In the genomic region with DNA sequence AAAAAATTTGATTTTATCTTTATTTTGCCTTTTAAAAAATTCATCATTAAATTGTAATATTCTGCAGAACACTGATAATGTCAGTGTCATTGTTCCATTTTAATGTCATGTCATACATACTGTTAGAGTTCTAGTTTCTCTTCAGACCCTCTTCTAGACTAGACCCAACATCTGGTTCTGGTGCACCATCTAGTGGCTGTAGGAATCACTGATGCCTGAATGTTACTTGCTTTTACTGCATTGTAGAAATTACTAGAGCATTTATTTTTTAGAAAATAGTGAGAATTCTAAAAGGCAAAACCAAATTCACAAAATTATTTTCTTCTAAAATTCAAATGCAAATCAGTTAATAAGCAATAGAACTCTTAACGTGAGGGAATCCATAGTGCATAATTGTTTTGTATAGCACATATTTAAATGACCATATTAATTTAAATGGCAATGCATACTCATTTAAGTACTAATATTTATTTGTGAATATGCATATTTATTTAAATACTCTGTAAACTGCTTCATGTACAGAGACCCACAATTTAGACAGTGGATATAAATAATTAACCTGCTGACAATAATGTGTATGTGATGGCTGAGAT, we compare ENCODE assay signal across 7 cellular contexts.
DNase-seq lines count a peak whose midpoint lies in the region; ATAC-seq, FAIRE-seq and TF ChIP-seq lines count a peak whose summit lies in the region.

No MANE protein-coding gene starts in this region.

- TF ChIP-seq CTCF in GM06990 (IDR thresholded peaks at IDR 0.05; ENCODE audit: insufficient read depth, low read length, poor library complexity, severe bottlenecking), result peak; percentile 76

- H3K4me2 ChIP-seq in trophoblast cell (ENCODE audit: low read length), result no peak overlapping the region

- no peaks in the 10 kb centered on the region for H3K9me3 Mint-ChIP-seq in activated T-helper 2 cell treated with anti-CD3 and anti-CD28 coated beads, Interferon-gamma antibody, Interleukin-2, Interleukin-4, amounts not matched to agents 10 μg/mL and 5 μg/mL and 100 μg/mL, durations not matched to agents 14 hours and 24 hours and 36 hours

- H3K27ac ChIP-seq in trophoblast cell (ENCODE audit: low read depth, low read length), result no peak overlapping the region

- H3K18ac ChIP-seq in trophoblast cell (ENCODE audit: low read length), result no peak overlapping the region

- no peak overlapping the region for H4K12ac ChIP-seq in trophoblast cell (ENCODE audit: low read depth, low read length)

- H3K4me3 Mint-ChIP-seq in activated T-helper 2 cell treated with anti-CD3 and anti-CD28 coated beads, Interferon-gamma antibody, Interleukin-2, Interleukin-4, amounts not matched to agents 10 μg/mL and 5 μg/mL and 100 μg/mL, durations not matched to agents 14 hours and 24 hours and 36 hours (ENCODE audit: low read depth), result no peak overlapping the region

- H3K23ac ChIP-seq in trophoblast cell (ENCODE audit: low read length), result no peak overlapping the region

- H3K27me3 Mint-ChIP-seq in activated T-helper 2 cell treated with anti-CD3 and anti-CD28 coated beads, Interferon-gamma antibody, Interleukin-2, Interleukin-4, amounts not matched to agents 10 μg/mL and 5 μg/mL and 100 μg/mL, durations not matched to agents 14 hours and 24 hours and 36 hours (ENCODE audit: low read depth), result no peaks in the 10 kb centered on the region

- H3K27me3 ChIP-seq in GM06990 (replicated peaks; ENCODE audit: control insufficient read depth, insufficient read depth, low read length), result no peaks in the 10 kb centered on the region
- H3K27me3 ChIP-seq in NT2/D1 (ENCODE audit: insufficient read depth, insufficient read length), result no peaks in the 10 kb centered on the region
- H3K27me3 ChIP-seq in trophoblast cell (ENCODE audit: insufficient read depth, low read length), result no peaks in the 10 kb centered on the region

- no peaks in the 10 kb centered on the region for H3K9me3 ChIP-seq in NT2/D1 (ENCODE audit: insufficient read depth, low read length)
- H3K9me3 ChIP-seq in trophoblast cell (ENCODE audit: insufficient read depth, low read depth, low read length), result no peaks in the 10 kb centered on the region

- no peaks in the 10 kb centered on the region for H3K79me2 ChIP-seq in trophoblast cell (ENCODE audit: control insufficient read depth, insufficient read depth, low read length, poor library complexity)

- DNase-seq in GM06990 (ENCODE audit: extremely low read depth, insufficient read length) (peak; percentile 17), HPDE6-E6E7 (ENCODE audit: extremely low spot score) (peak; percentile 22), NT2/D1 (ENCODE audit: low read depth, low spot score) (peak; percentile 46), frontal cortex (ENCODE audit: low spot score in 2 of 2) (peak in 1 of 2 donors; percentile 37), trophoblast cell (peak; percentile 63 to 83)
- DNase-seq in activated T-helper 2 cell treated with anti-CD3 and anti-CD28 coated beads, Interferon-gamma antibody, Interleukin-2, Interleukin-4, amounts not matched to agents 10 μg/mL and 5 μg/mL and 100 μg/mL, durations not matched to agents 14 hours and 24 hours and 36 hours (ENCODE audit: low spot score), result peak; percentile 33

- FAIRE-seq in frontal cortex (lab: Jason Lieb, UNC), result peak; percentile 86

- H4K8ac ChIP-seq in trophoblast cell (ENCODE audit: low read depth, low read length), result no peak overlapping the region

- H2BK5ac ChIP-seq in trophoblast cell (ENCODE audit: low read depth, low read length, poor library complexity), result no peak overlapping the region

- no peak overlapping the region for H3K9ac ChIP-seq in NT2/D1 (ENCODE audit: insufficient read length, low read depth)
- no peak overlapping the region for H3K9ac ChIP-seq in trophoblast cell (ENCODE audit: low read length)

- peak; percentile 85 for ATAC-seq in GM21447 (IDR thresholded peaks at IDR 0.05; ENCODE audit: unreplicated experiment)

- no peaks in the 10 kb centered on the region for H3K79me1 ChIP-seq in trophoblast cell (ENCODE audit: low read length)

- peaks cover 16% of the 10 kb centered on the region for H3K4me1 Mint-ChIP-seq in activated T-helper 2 cell treated with anti-CD3 and anti-CD28 coated beads, Interferon-gamma antibody, Interleukin-2, Interleukin-4, amounts not matched to agents 10 μg/mL and 5 μg/mL and 100 μg/mL, durations not matched to agents 14 hours and 24 hours and 36 hours (ENCODE audit: low read depth)

- no peak overlapping the region for H4K91ac ChIP-seq in trophoblast cell (ENCODE audit: low read depth, low read length)

- H3K36me3 ChIP-seq in GM06990 (ENCODE audit: control insufficient read depth, insufficient read depth, low read length) (no peaks in the 10 kb centered on the region), NT2/D1 (ENCODE audit: insufficient read depth, insufficient read length, low read length) (no peaks in the 10 kb centered on the region), trophoblast cell (ENCODE audit: control insufficient read depth in 1 of 2, insufficient read depth in 2 of 2, low read length in 2 of 2) (no peaks in the 10 kb centered on the region)

- no CpG with 5 or more reads among the region's 1 CpG for WGBS in trophoblast cell (ENCODE audit: extremely low coverage, insufficient coverage, insufficient read length)

- H3K36me3 Mint-ChIP-seq in activated T-helper 2 cell treated with anti-CD3 and anti-CD28 coated beads, Interferon-gamma antibody, Interleukin-2, Interleukin-4, amounts not matched to agents 10 μg/mL and 5 μg/mL and 100 μg/mL, durations not matched to agents 14 hours and 24 hours and 36 hours (ENCODE audit: low read depth), result peaks cover 45% of the 10 kb centered on the region

- no peak overlapping the region for H2AK5ac ChIP-seq in trophoblast cell (ENCODE audit: low read length)

- intact Hi-C loops in activated T-helper 2 cell treated with anti-CD3 and anti-CD28 coated beads, Interferon-gamma antibody, Interleukin-2, Interleukin-4, amounts not matched to agents 10 μg/mL and 5 μg/mL and 100 μg/mL, durations not matched to agents 14 hours and 24 hours and 36 hours (cut with micrococcal nuclease), result loop anchor here (1.0 to 2.0 kb wide), 3 partner anchors 869 to 926 kb away; a partner anchor contains a TSS

- H3K27ac Mint-ChIP-seq in activated T-helper 2 cell treated with anti-CD3 and anti-CD28 coated beads, Interferon-gamma antibody, Interleukin-2, Interleukin-4, amounts not matched to agents 10 μg/mL and 5 μg/mL and 100 μg/mL, durations not matched to agents 14 hours and 24 hours and 36 hours, result no peak overlapping the region

- no peak overlapping the region for H2BK12ac ChIP-seq in trophoblast cell (ENCODE audit: low read length)

- H2AFZ ChIP-seq in trophoblast cell (ENCODE audit: insufficient read depth, low read length, poor library complexity), result no peak overlapping the region

- H3K14ac ChIP-seq in trophoblast cell (ENCODE audit: low read length), result no peak overlapping the region

- no peak overlapping the region for H3K4ac ChIP-seq in trophoblast cell (ENCODE audit: low read depth, low read length)

- H2BK120ac ChIP-seq in trophoblast cell (ENCODE audit: insufficient read depth, low read length, poor library complexity), result no peak overlapping the region

- H3K4me1 ChIP-seq in NT2/D1 (ENCODE audit: insufficient read depth, insufficient read length), result no peaks in the 10 kb centered on the region
- H3K4me1 ChIP-seq in trophoblast cell (ENCODE audit: control insufficient read depth in 1 of 2, insufficient read depth in 2 of 2, low read length in 2 of 2), result no peaks in the 10 kb centered on the region

- H3K4me3 ChIP-seq in GM06990 (replicated peaks; ENCODE audit: low read depth, low read length) (no peak overlapping the region), NT2/D1 (ENCODE audit: insufficient read length, low read depth) (no peak overlapping the region), trophoblast cell (ENCODE audit: low read depth, low read length) (no peak overlapping the region)
